Comparison of ENCODE assay signal across 8 cellular contexts in genomic region chr11:62664405-62665074, GRCh38. TPM values are rescaled to one million over a fixed set of nuclear protein-coding genes. Genes with fewer than 3 reads are reported as not detected.
DNase-seq lines count a peak whose midpoint lies in the region; ATAC-seq and TF ChIP-seq lines count a peak whose summit lies in the region.

No MANE protein-coding gene starts in this region.

- H3K36me3 Mint-ChIP-seq in activated CD8-positive, alpha-beta T cell treated with anti-CD3 and anti-CD28 coated beads for 36 hours (ENCODE audit: low read depth): peaks cover 57% of the 10 kb centered on the region
- H3K36me3 Mint-ChIP-seq in neural progenitor cell: peaks cover 11% of the 10 kb centered on the region

- peak overlapping the region; percentile 98 for H3K4me3 Mint-ChIP-seq in activated CD8-positive, alpha-beta T cell treated with anti-CD3 and anti-CD28 coated beads for 36 hours
- H3K4me3 Mint-ChIP-seq in neural progenitor cell: peak overlapping the region; percentile 99

- H3K4me1 Mint-ChIP-seq in activated CD8-positive, alpha-beta T cell treated with anti-CD3 and anti-CD28 coated beads for 36 hours (ENCODE audit: low read depth): peaks cover 29% of the 10 kb centered on the region
- H3K4me1 Mint-ChIP-seq in neural progenitor cell: peaks cover 21% of the 10 kb centered on the region

- H3K9me3 Mint-ChIP-seq in activated CD8-positive, alpha-beta T cell treated with anti-CD3 and anti-CD28 coated beads for 36 hours: no peaks in the 10 kb centered on the region
- no peaks in the 10 kb centered on the region for H3K9me3 Mint-ChIP-seq in neural progenitor cell

- no peaks in the 10 kb centered on the region for H4K20me1 ChIP-seq in fibroblast of lung (ENCODE audit: control insufficient read depth, extremely low read depth, insufficient read depth, low read length)
- H4K20me1 ChIP-seq in neural progenitor cell (ENCODE audit: low read depth): peaks cover 17% of the 10 kb centered on the region

- H3K36me3 ChIP-seq in fibroblast of lung (ENCODE audit: control insufficient read depth, insufficient read depth, low read length): peaks cover 15% of the 10 kb centered on the region
- no peaks in the 10 kb centered on the region for H3K36me3 ChIP-seq in neural progenitor cell

- peaks cover 57% of the 10 kb centered on the region for H3F3A ChIP-seq in neural progenitor cell (ENCODE audit: low read depth)

- CTCF ChIA-PET in AG04450 (lab: Charles Lee): interaction anchor here (0.7 to 1.8 kb wide), 5 partner anchors 9 to 53 kb away, joined by 3 to 5 read pairs (median 3); partner anchors contain the start of gene GANAB
- CTCF ChIA-PET in activated CD8-positive, alpha-beta T cell treated with anti-CD3 and anti-CD28 coated beads for 36 hours (lab: Charles Lee): interaction anchor here (0.8 to 3.6 kb wide), 17 partner anchors 9 to 240 kb away, joined by 3 to 20 read pairs (median 5); partner anchors contain the start of genes EML3, INTS5, MTA2 and ROM1

- H3K4me2 ChIP-seq in fibroblast of lung (ENCODE audit: extremely low read depth, insufficient read depth, low read length): peak overlapping the region; percentile 60
- H3K4me2 ChIP-seq in neural progenitor cell: peak overlapping the region; percentile 88

- no peaks in the 10 kb centered on the region for H3K27me3 Mint-ChIP-seq in activated CD8-positive, alpha-beta T cell treated with anti-CD3 and anti-CD28 coated beads for 36 hours
- H3K27me3 Mint-ChIP-seq in neural progenitor cell (ENCODE audit: insufficient read depth, low read depth): peaks cover 5% of the 10 kb centered on the region

- ATAC-seq in GM18519 (IDR thresholded peaks at IDR 0.05; ENCODE audit: low FRiP score, unreplicated experiment): peak; percentile 21
- peak; percentile 24 for ATAC-seq in HG03045 (IDR thresholded peaks at IDR 0.05; ENCODE audit: unreplicated experiment)
- peak; percentile 67 for ATAC-seq in activated CD8-positive, alpha-beta T cell treated with anti-CD3 and anti-CD28 coated beads for 36 hours

- H3K27ac Mint-ChIP-seq in activated CD8-positive, alpha-beta T cell treated with anti-CD3 and anti-CD28 coated beads for 36 hours: peak overlapping the region; percentile 92
- H3K27ac Mint-ChIP-seq in neural progenitor cell: peak overlapping the region; percentile 87

- TF ChIP-seq CTCF in AG04450 (IDR thresholded peaks at IDR 0.05; ENCODE audit: low read depth, low read length): no peak
- no peak for TF ChIP-seq CTCF in activated CD8-positive, alpha-beta T cell treated with anti-CD3 and anti-CD28 coated beads for 36 hours (IDR thresholded peaks at IDR 0.05)
- no peak for TF ChIP-seq CTCF in fibroblast of lung (conservative IDR thresholded peaks at IDR 0.05 in 1 of 2, IDR thresholded peaks at IDR 0.05 in 1 of 2; ENCODE audit: low read depth in 1 of 2, low read length in 2 of 2)
- no peak for TF ChIP-seq CTCF in neural progenitor cell (IDR thresholded peaks at IDR 0.05)

- H3K4me3 ChIP-seq in AG04450 (ENCODE audit: low read depth, low read length) (peak overlapping the region; percentile 96), fibroblast of lung (replicated peaks in 1 of 4; ENCODE audit: control extremely low read depth in 1 of 4, insufficient read depth in 1 of 4, low read depth in 3 of 4, low read length in 4 of 4) (peak overlapping the region; percentile 43 to 90 (median 70)), neural progenitor cell (peak overlapping the region; percentile 65)

- POLR2A ChIA-PET in AG04450 (lab: Yijun Ruan, JAX): interaction anchor here (0.5 to 4.2 kb wide), 50 partner anchors 10 to 850 kb away, joined by 3 to 150 read pairs (median 6); partner anchors contain the start of genes B3GAT3, EEF1G, EML3 and GANAB
- POLR2A ChIA-PET in activated CD8-positive, alpha-beta T cell treated with anti-CD3 and anti-CD28 coated beads for 36 hours (lab: Charles Lee): interaction anchor here (0.7 to 21.7 kb wide), 46 partner anchors 10 to 240 kb away, joined by 3 to 263 read pairs (median 6); partner anchors contain the start of genes B3GAT3, EEF1G, EML3 and GANAB

- DNase-seq in AG04450 (ENCODE audit: low read depth, low spot score): no peak
- DNase-seq in NCI-H2227 (lab: John Stamatoyannopoulos, UW; ENCODE audit: unreplicated experiment): peak; percentile 82
- DNase-seq in activated CD8-positive, alpha-beta T cell treated with anti-CD3 and anti-CD28 coated beads for 36 hours: peak; percentile 76
- peak in 1 of 2 donors; percentile 67 for DNase-seq in fibroblast of lung (ENCODE audit: low read depth in 2 of 2)
- no peak for DNase-seq in neural progenitor cell (ENCODE audit: low spot score)
- no peak for DNase-seq in activated effector memory CD4-positive, alpha-beta T cell treated with Interleukin-2 at 50 U/mL for 16 hours

- intact Hi-C loops in activated CD8-positive, alpha-beta T cell treated with anti-CD3 and anti-CD28 coated beads for 36 hours (cut with micrococcal nuclease): loop anchor here (5.0 kb wide), 1 partner anchor 72 kb away; the partner anchor contains the start of gene TUT1

- H3K27me3 ChIP-seq in AG04450 (ENCODE audit: control insufficient read depth, insufficient read depth, low read length) (no peaks in the 10 kb centered on the region), fibroblast of lung (ENCODE audit: control insufficient read depth, insufficient read depth, low read length) (no peaks in the 10 kb centered on the region), neural progenitor cell (no peaks in the 10 kb centered on the region)

- H3K27ac ChIP-seq in AG04450 (ENCODE audit: low read depth, low read length) (peak overlapping the region; percentile 77), fibroblast of lung (ENCODE audit: insufficient read depth, low read length) (peak overlapping the region; percentile 45), neural progenitor cell (peak overlapping the region; percentile 69)

- H2AFZ ChIP-seq in fibroblast of lung (ENCODE audit: low read length): peak overlapping the region; percentile 50
- peak overlapping the region; percentile 48 for H2AFZ ChIP-seq in neural progenitor cell (replicated peaks)

- H3K9me3 ChIP-seq in AG04450 (ENCODE audit: control insufficient read depth, insufficient read depth, low read length) (peaks cover 4% of the 10 kb centered on the region; the same call in 1 of the 2 replicates), fibroblast of lung (ENCODE audit: control insufficient read depth, insufficient read depth, low read depth, low read length) (no peaks in the 10 kb centered on the region), neural progenitor cell (ENCODE audit: low read depth) (no peaks in the 10 kb centered on the region)

- H3K4me1 ChIP-seq in fibroblast of lung (ENCODE audit: control insufficient read depth, extremely low read depth, insufficient read depth, low read length) (peaks cover 10% of the 10 kb centered on the region), neural progenitor cell (peaks cover 14% of the 10 kb centered on the region)

- H3K9ac ChIP-seq in fibroblast of lung (ENCODE audit: insufficient read depth, low read length) (peak overlapping the region; percentile 48), neural progenitor cell (peak overlapping the region; percentile 50)

- peaks cover 29% of the 10 kb centered on the region for H3K79me2 ChIP-seq in fibroblast of lung (ENCODE audit: control insufficient read depth, insufficient read depth, low read length)
- H3K79me2 ChIP-seq in neural progenitor cell (ENCODE audit: low read depth): peaks cover 49% of the 10 kb centered on the region

RNA-seq across cellular contexts. Expression of gene C11orf98, which starts 0.5 kb away (rescaled TPM):
- polyA plus RNA-seq in AG04450 (2011; rRNA removed): 38.8 and 43.6 TPM in 2 replicates
- 5.2 and 5.7 TPM in 2 replicates for polyA minus RNA-seq in AG04450 (2011; rRNA and poly(A)+ RNA removed)
- total RNA-seq in activated CD8-positive, alpha-beta T cell treated with anti-CD3 and anti-CD28 coated beads for 36 hours: 100 to 1,000 TPM; 108 TPM
- 25.4 and 33.4 TPM in 2 replicates for total RNA-seq in fibroblast of lung
- polyA plus RNA-seq in fibroblast of lung: 38.2 and 64.8 TPM in 2 replicates
- polyA plus RNA-seq in fibroblast of lung (2012): 67.2 and 113 TPM in 2 replicates
- 2.0 and 4.2 TPM in 2 replicates for polyA minus RNA-seq in fibroblast of lung (ENCODE audit: low replicate concordance)
- 51.5 and 73.3 TPM in 2 replicates for total RNA-seq in neural progenitor cell (ENCODE audit: low replicate concordance)

RNA-seq across cellular contexts. Expression of gene CSKMT, which starts 0.6 kb away (rescaled TPM):
- polyA plus RNA-seq in AG04450 (2011; rRNA removed) (4.6 and 4.7 TPM in 2 replicates), fibroblast of lung (2.6 and 2.9 TPM in 2 replicates)
- polyA minus RNA-seq in AG04450 (2011; rRNA and poly(A)+ RNA removed): 19.3 and 22.0 TPM in 2 replicates
- total RNA-seq in activated CD8-positive, alpha-beta T cell treated with anti-CD3 and anti-CD28 coated beads for 36 hours: 10 to 100 TPM; 37.1 to 43.6 TPM
- total RNA-seq in fibroblast of lung (8.4 and 9.8 TPM in 2 replicates), neural progenitor cell (ENCODE audit: low replicate concordance) (4.3 and 6.7 TPM in 2 replicates)
- polyA plus RNA-seq in fibroblast of lung (2012): 4.9 and 5.0 TPM in 2 replicates
- polyA minus RNA-seq in fibroblast of lung (ENCODE audit: low replicate concordance): 16.5 and 17.0 TPM in 2 replicates

RNA-seq across cellular contexts. Expression of gene UQCC3, which starts 6.9 kb away (rescaled TPM):
- 5.4 and 6.2 TPM in 2 replicates for polyA plus RNA-seq in AG04450 (2011; rRNA removed)
- 1.1 and 2.2 TPM in 2 replicates for polyA minus RNA-seq in AG04450 (2011; rRNA and poly(A)+ RNA removed)
- 1 to 10 TPM; 4.7 TPM for total RNA-seq in activated CD8-positive, alpha-beta T cell treated with anti-CD3 and anti-CD28 coated beads for 36 hours
- total RNA-seq in fibroblast of lung: 12.1 and 14.0 TPM in 2 replicates
- 4.7 and 7.3 TPM in 2 replicates for polyA plus RNA-seq in fibroblast of lung
- 10.3 and 15.9 TPM in 2 replicates for polyA plus RNA-seq in fibroblast of lung (2012)
- polyA minus RNA-seq in fibroblast of lung (ENCODE audit: low replicate concordance): 0.63 and 2.7 TPM in 2 replicates
- total RNA-seq in neural progenitor cell (ENCODE audit: low replicate concordance): 5.7 and 11.7 TPM in 2 replicates

RNA-seq across cellular contexts. Expression of gene LBHD1, which starts 7.5 kb away (rescaled TPM):
- polyA plus RNA-seq in AG04450 (2011; rRNA removed) (2.4 and 3.2 TPM in 2 replicates), fibroblast of lung (3.1 and 3.4 TPM in 2 replicates)
- 2.5 and 3.5 TPM in 2 replicates for polyA minus RNA-seq in AG04450 (2011; rRNA and poly(A)+ RNA removed)
- 10 to 100 TPM; 12.0 to 12.9 TPM for total RNA-seq in activated CD8-positive, alpha-beta T cell treated with anti-CD3 and anti-CD28 coated beads for 36 hours
- total RNA-seq in fibroblast of lung (3.6 and 4.5 TPM in 2 replicates), neural progenitor cell (ENCODE audit: low replicate concordance) (3.4 and 4.0 TPM in 2 replicates)
- 2.0 and 2.7 TPM in 2 replicates for polyA plus RNA-seq in fibroblast of lung (2012)
- polyA minus RNA-seq in fibroblast of lung (ENCODE audit: low replicate concordance): 3.9 and 14.8 TPM in 2 replicates

RNA-seq across cellular contexts. Expression of gene INTS5, which starts 11.4 kb away (rescaled TPM):
- polyA plus RNA-seq in AG04450 (2011; rRNA removed): 10.6 and 12.6 TPM in 2 replicates
- 14.5 and 19.6 TPM in 2 replicates for polyA minus RNA-seq in AG04450 (2011; rRNA and poly(A)+ RNA removed)
- total RNA-seq in activated CD8-positive, alpha-beta T cell treated with anti-CD3 and anti-CD28 coated beads for 36 hours: 10 to 100 TPM; 30.3 to 31.5 TPM
- 16.4 and 16.7 TPM in 2 replicates for total RNA-seq in fibroblast of lung
- 9.4 and 13.2 TPM in 2 replicates for polyA plus RNA-seq in fibroblast of lung
- polyA plus RNA-seq in fibroblast of lung (2012): 12.6 and 18.6 TPM in 2 replicates
- polyA minus RNA-seq in fibroblast of lung (ENCODE audit: low replicate concordance): 61.8 and 79.7 TPM in 2 replicates
- total RNA-seq in neural progenitor cell (ENCODE audit: low replicate concordance): 7.8 and 21.3 TPM in 2 replicates

Comparison
In these comparisons a context has a peak if more than half of its experiments do, and no peak if none do; other contexts are left out.
1. DNase-seq: peak in NCI-H2227 (single experiment) and activated CD8-positive, alpha-beta T cell treated with anti-CD3 and anti-CD28 coated beads for 36 hours (single experiment); none in AG04450 (single experiment), neural progenitor cell (single experiment) and activated effector memory CD4-positive, alpha-beta T cell treated with Interleukin-2 at 50 U/mL for 16 hours (single experiment).
2. Peak in every context shown above with its lines, with median percentiles within 50 percentile points of each other: H3K27ac ChIP-seq, H3K4me3 ChIP-seq and ATAC-seq.